14 cellular contexts compared by ENCODE assay signal in genomic region chr15:100308222-100309007, GRCh38. TPM values are rescaled to one million over a fixed set of nuclear protein-coding genes. Genes with fewer than 3 reads are reported as not detected.
A peak's percentile ranks its signal among the peaks of the same experiment; 100 is the strongest.
DNase-seq lines count a peak whose midpoint lies in the region; ATAC-seq and TF ChIP-seq lines count a peak whose summit lies in the region.
"Had no signal": no experiment of that assay in that cellular context is flagged by ENCODE, and none has a peak within 500 bp of the region (broad histone marks: within the 10 kb centered on the region; RNA-seq: fewer than 3 reads in every experiment).

No MANE protein-coding gene starts in this region.

- TF ChIP-seq CTCF in MCF 10A (IDR thresholded peaks at IDR 0.05; ENCODE audit: unreplicated experiment) (no peak), suprapubic skin (IDR thresholded peaks at IDR 0.05) (no peak)

- no peaks in the 10 kb centered on the region for H3K9me3 ChIP-seq in suprapubic skin

- BruUV-seq in MCF 10A (replicated peaks; lab: Mats Ljungman, UMichigan), result no TSS peak

- peak overlapping the region; percentile 15 for H3K27ac ChIP-seq in suprapubic skin

- H3K9me3 Mint-ChIP-seq in MCF 10A (ENCODE audit: unreplicated experiment), result no peaks in the 10 kb centered on the region
- H3K9me3 Mint-ChIP-seq: activated naive CD4-positive, alpha-beta T cell treated with anti-CD3 and anti-CD28 coated beads, Interleukin-2, amount 50 U/mL, for 72 hours had no signal

- peak overlapping the region; percentile 6 for H3K4me3 ChIP-seq in suprapubic skin

- no peaks in the 10 kb centered on the region for H3K27me3 ChIP-seq in suprapubic skin

- H3K27ac Mint-ChIP-seq in MCF 10A (ENCODE audit: low read depth, unreplicated experiment), result peak overlapping the region; percentile 46
- H3K27ac Mint-ChIP-seq: activated naive CD4-positive, alpha-beta T cell treated with anti-CD3 and anti-CD28 coated beads, Interleukin-2, amount 50 U/mL, for 72 hours; CD8-positive, alpha-beta memory T cell had no signal

- H3K27me3 Mint-ChIP-seq in MCF 10A (ENCODE audit: insufficient read depth, unreplicated experiment), result no peaks in the 10 kb centered on the region

- intact Hi-C loops in MCF 10A (cut with micrococcal nuclease), result no loop called here

- 20% methylated on average over 11 of the region's 11 CpGs for WGBS in suprapubic skin

- CTCF ChIA-PET in MCF 10A (lab: Yijun Ruan, JAX), result interaction anchor here (1.1 kb wide), 1 partner anchor 31 kb away, joined by 4 read pairs; no protein-coding TSS in a partner anchor

- POLR2A ChIA-PET in MCF 10A (lab: Yijun Ruan, JAX), result interaction anchor here (0.8 to 0.9 kb wide), 2 partner anchors 22 to 42 kb away, joined by 3 to 4 read pairs; no protein-coding TSS in a partner anchor

- H3K36me3 ChIP-seq in suprapubic skin, result no peaks in the 10 kb centered on the region

- peaks cover 44% of the 10 kb centered on the region for H3K4me1 ChIP-seq in suprapubic skin

- no peak for TF ChIP-seq POLR2A in suprapubic skin (IDR thresholded peaks at IDR 0.05)

- no peaks in the 10 kb centered on the region for H3K4me1 Mint-ChIP-seq in MCF 10A (ENCODE audit: insufficient read depth, unreplicated experiment)

- no peak for TF ChIP-seq EP300 in suprapubic skin (IDR thresholded peaks at IDR 0.05)

- ATAC-seq in GM21723 (IDR thresholded peaks at IDR 0.05; ENCODE audit: unreplicated experiment), result no peak
- no peak for ATAC-seq in HG02588 (IDR thresholded peaks at IDR 0.05; ENCODE audit: unreplicated experiment)
- ATAC-seq: activated naive CD4-positive, alpha-beta T cell treated with anti-CD3 and anti-CD28 coated beads, Interleukin-2, amount 50 U/mL, for 72 hours had no signal

- no peak overlapping the region for H3K4me3 Mint-ChIP-seq in MCF 10A (ENCODE audit: unreplicated experiment)
- H3K4me3 Mint-ChIP-seq: CD8-positive, alpha-beta memory T cell had no signal

- H3K36me3 Mint-ChIP-seq in MCF 10A (ENCODE audit: insufficient read depth, unreplicated experiment), result no peaks in the 10 kb centered on the region

- DNase-seq in MV-4-11 (lab: John Stamatoyannopoulos, UW) (peak; percentile 66), MCF 10A (ENCODE audit: unreplicated experiment) (no peak), inferior parietal cortex (ENCODE audit: extremely low spot score) (peak; percentile 38), suprapubic skin (ENCODE audit: low spot score in 2 of 2) (no peak), HPDE6-E6E7 (ENCODE audit: extremely low spot score) (no peak), T1000 (lab: John Stamatoyannopoulos, UW) (no peak)
- DNase-seq: CD8-positive, alpha-beta memory T cell; NCI-H1048; NCI-H2227 treated with DMSO at 0.1 percent for 48 hours; stimulated activated CD4-positive, alpha-beta T cell treated with anti-CD3 and anti-CD28 coated beads, Interleukin-4, amount 100 ng/mL, for 4 hours; stimulated activated naive CD4-positive, alpha-beta T cell had no signal

RNA-seq across cellular contexts. Expression of gene ADAMTS17, which starts 33.4 kb away (rescaled TPM):
- total RNA-seq in MCF 10A (2022), result 4.0 and 7.7 TPM in 2 replicates
- total RNA-seq in suprapubic skin, result 10 to 100 TPM in 1 of 4 donors, 1 to 10 TPM in 3; 4.2 to 12.3 (median 6.3) TPM

Comparison
In these comparisons a context has a peak if more than half of its experiments do, and no peak if none do; other contexts are left out.
1. DNase-seq: peak in MV-4-11 (single experiment) and inferior parietal cortex (single experiment); none in MCF 10A (single experiment), suprapubic skin (0 of 2), HPDE6-E6E7 (single experiment) and T1000 (single experiment).